8 cellular contexts compared by ENCODE assay signal in genomic region chr7:23546897-23547572, GRCh38.
DNase-seq lines count a peak whose midpoint lies in the region; ATAC-seq lines count a peak whose summit lies in the region.

No MANE protein-coding gene starts in this region.

- no peaks in the 10 kb centered on the region for H3K9me3 Mint-ChIP-seq in memory B cell

- H3K27ac Mint-ChIP-seq in memory B cell: no peak overlapping the region

- H3K4me1 Mint-ChIP-seq in memory B cell: peaks cover 15% of the 10 kb centered on the region

- no peaks in the 10 kb centered on the region for H3K27me3 Mint-ChIP-seq in memory B cell

- no peaks in the 10 kb centered on the region for H3K36me3 Mint-ChIP-seq in memory B cell

- DNase-seq in CD1c-positive myeloid dendritic cell (ENCODE audit: extremely low spot score): peak; percentile 90
- peak; percentile 87 for DNase-seq in NCI-H82 (lab: John Stamatoyannopoulos, UW)
- DNase-seq in activated CD4-positive, alpha-beta T cell treated with anti-CD3 and anti-CD28 coated beads, Interleukin-2, amount 50 U/mL, for 48 hours: peak; percentile 69 to 76
- DNase-seq in ecto neural progenitor cell (ENCODE audit: low spot score): peak; percentile 76
- peak; percentile 65 to 77 for DNase-seq in memory B cell (ENCODE audit: low spot score in 2 of 2)
- DNase-seq in stimulated activated CD8-positive, alpha-beta memory T cell treated with anti-CD3 and anti-CD28 coated beads, Interleukin-15, amount 100 ng/mL, for 48 hours (ENCODE audit: low read depth in 2 of 2): peak; percentile 51 to 52

- ATAC-seq in GM19351 (IDR thresholded peaks at IDR 0.05; ENCODE audit: unreplicated experiment) (peak; percentile 75), HG03571 (IDR thresholded peaks at IDR 0.05; ENCODE audit: unreplicated experiment) (peak; percentile 57), memory B cell (ENCODE audit: low read depth) (peak; percentile 75)

- peak overlapping the region; percentile 46 for H3K4me3 Mint-ChIP-seq in memory B cell

Comparison
In these comparisons a context has a peak if more than half of its experiments do, and no peak if none do; other contexts are left out.
1. Peak in every context shown above with its lines: DNase-seq and ATAC-seq.